ENCODE assay signal across 13 cellular contexts in the genomic region with DNA sequence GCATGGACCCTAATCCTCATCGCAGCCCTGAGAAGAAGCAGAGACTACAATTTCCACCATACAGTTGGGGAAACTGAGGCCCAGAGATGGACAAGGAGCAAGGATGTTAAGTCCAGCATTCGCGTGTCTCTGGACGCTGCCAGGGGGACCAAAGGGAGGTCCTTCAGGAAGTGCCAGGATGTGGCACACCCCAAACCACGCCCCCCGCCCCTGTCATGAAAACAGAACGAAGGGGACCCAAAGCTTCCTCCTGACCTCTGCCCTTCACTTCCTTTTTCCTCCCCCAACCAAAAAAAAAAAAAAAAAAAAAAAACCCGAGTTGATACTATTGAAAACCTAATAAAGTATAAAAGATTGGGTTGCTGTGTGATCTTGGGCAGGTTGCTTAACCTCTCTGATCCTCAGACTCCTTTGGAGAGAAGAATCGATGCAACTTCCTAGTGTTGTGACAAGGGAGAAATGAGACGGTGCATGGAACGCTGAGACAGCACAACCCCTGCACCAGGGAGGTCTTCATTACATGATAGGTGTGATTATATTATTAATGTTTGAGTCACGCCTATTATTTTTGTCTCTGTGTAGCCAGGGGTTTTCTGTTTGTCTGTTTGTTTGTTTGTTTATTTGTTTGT. TPM values are rescaled to one million over a fixed set of nuclear protein-coding genes. Genes with fewer than 3 reads are reported as not detected.
A peak's percentile ranks its signal among the peaks of the same experiment; 100 is the strongest.
DNase-seq lines count a peak whose midpoint lies in the region; ATAC-seq and TF ChIP-seq lines count a peak whose summit lies in the region.
"Had no signal": no experiment of that assay in that cellular context is flagged by ENCODE, and none has a peak within 500 bp of the region (broad histone marks: within the 10 kb centered on the region; RNA-seq: fewer than 3 reads in every experiment).

No MANE protein-coding gene starts in this region.

- H4K20me1 ChIP-seq in Loucy (ENCODE audit: insufficient read depth, low read length, poor library complexity, severe bottlenecking): peaks cover 9% of the 10 kb centered on the region

- no peaks in the 10 kb centered on the region for H3K9me3 ChIP-seq in Loucy (ENCODE audit: insufficient read depth, low read depth, low read length)
- H3K9me3 ChIP-seq: gastroesophageal sphincter had no signal

- H3F3A ChIP-seq in Loucy (ENCODE audit: low read depth): no peaks in the 10 kb centered on the region

- peaks cover 16% of the 10 kb centered on the region for H3K79me2 ChIP-seq in Loucy (ENCODE audit: insufficient read depth, low read length)

- no peak overlapping the region for H2AFZ ChIP-seq in Loucy (ENCODE audit: low read length)
- H2AFZ ChIP-seq: GM23248 had no signal

- H3K27me3 Mint-ChIP-seq in activated T-helper 17 cell treated with anti-CD3 and anti-CD28 coated beads, Interleukin-2, amount 50 U/mL, for 72 hours: no peaks in the 10 kb centered on the region
- no peaks in the 10 kb centered on the region for H3K27me3 Mint-ChIP-seq in naive B cell

- H3K9me3 Mint-ChIP-seq in activated T-helper 17 cell treated with anti-CD3 and anti-CD28 coated beads, Interleukin-2, amount 50 U/mL, for 72 hours: no peaks in the 10 kb centered on the region
- no peaks in the 10 kb centered on the region for H3K9me3 Mint-ChIP-seq in naive B cell

- peaks cover under 1% of the 10 kb centered on the region for H3K36me3 Mint-ChIP-seq in activated T-helper 17 cell treated with anti-CD3 and anti-CD28 coated beads, Interleukin-2, amount 50 U/mL, for 72 hours (ENCODE audit: low read depth)
- no peaks in the 10 kb centered on the region for H3K36me3 Mint-ChIP-seq in naive B cell

- ATAC-seq in activated T-helper 17 cell treated with anti-CD3 and anti-CD28 coated beads, Interleukin-2, amount 50 U/mL, for 72 hours (replicated peaks): no peak
- no peak for ATAC-seq in naive B cell (ENCODE audit: low read depth in 2 of 2)
- no peak for ATAC-seq in HG03442 (IDR thresholded peaks at IDR 0.05; ENCODE audit: unreplicated experiment)
- ATAC-seq in HG02642 (IDR thresholded peaks at IDR 0.05; ENCODE audit: poor library complexity, unreplicated experiment): no peak
- ATAC-seq in HG03095 (IDR thresholded peaks at IDR 0.05; ENCODE audit: unreplicated experiment): no peak
- ATAC-seq: gastroesophageal sphincter had no signal

- peak overlapping the region; percentile 97 for H3K4me2 ChIP-seq in Loucy (ENCODE audit: low read depth, low read length, poor library complexity, severe bottlenecking)

- TF ChIP-seq CTCF in Loucy (conservative IDR thresholded peaks at IDR 0.05; ENCODE audit: low read length): no peak

- DNase-seq in CD1c-positive myeloid dendritic cell (ENCODE audit: extremely low spot score) (peak; percentile 75), naive B cell (no peak), NCI-H1048 (lab: John Stamatoyannopoulos, UW) (no peak)
- DNase-seq: dermis blood vessel endothelial cell, GM23248, NCI-H187 treated with DMSO at 0.1 percent for 48 hours had no signal

- H3K27me3 ChIP-seq in Loucy (ENCODE audit: insufficient read depth, low read length, poor library complexity, severe bottlenecking): no peaks in the 10 kb centered on the region
- H3K27me3 ChIP-seq: gastroesophageal sphincter had no signal

- H3K4me1 ChIP-seq in Loucy (ENCODE audit: insufficient read depth, low read length, poor library complexity, severe bottlenecking): peaks cover 7% of the 10 kb centered on the region

- no peaks in the 10 kb centered on the region for H3K4me1 Mint-ChIP-seq in activated T-helper 17 cell treated with anti-CD3 and anti-CD28 coated beads, Interleukin-2, amount 50 U/mL, for 72 hours
- peaks cover 10 to 21% (median 19%) of the 10 kb centered on the region in 3 donors for H3K4me1 Mint-ChIP-seq in naive B cell

- H3K4me3 Mint-ChIP-seq in activated T-helper 17 cell treated with anti-CD3 and anti-CD28 coated beads, Interleukin-2, amount 50 U/mL, for 72 hours: peak overlapping the region; percentile 76
- H3K4me3 Mint-ChIP-seq in naive B cell: peak overlapping the region; percentile 46 to 98 (median 90)

- H3K4me3 ChIP-seq in Loucy (ENCODE audit: low read length, poor library complexity, severe bottlenecking): no peak overlapping the region
- H3K4me3 ChIP-seq: gastroesophageal sphincter, GM23248, lung had no signal

- no peaks in the 10 kb centered on the region for H3K9me2 ChIP-seq in Loucy (replicated peaks; ENCODE audit: low read depth, low read length)

- peak overlapping the region; percentile 58 for H3K27ac Mint-ChIP-seq in activated T-helper 17 cell treated with anti-CD3 and anti-CD28 coated beads, Interleukin-2, amount 50 U/mL, for 72 hours
- peak overlapping the region in 4 of 6 donors; percentile 11 to 76 (median 34) for H3K27ac Mint-ChIP-seq in naive B cell

- H3K9ac ChIP-seq in Loucy (ENCODE audit: low read depth, low read length, poor library complexity, severe bottlenecking): no peak overlapping the region
- H3K9ac ChIP-seq: GM23248 had no signal

- H3K36me3 ChIP-seq in Loucy (ENCODE audit: insufficient read depth, low read length): no peaks in the 10 kb centered on the region
- H3K36me3 ChIP-seq: gastroesophageal sphincter had no signal

RNA-seq across cellular contexts. Expression of a gene that starts 2.7 kb away (rescaled TPM):
- 10 to 100 TPM; 38.5 to 41.3 TPM for total RNA-seq in activated T-helper 17 cell treated with anti-CD3 and anti-CD28 coated beads, Interleukin-2, amount 50 U/mL, for 72 hours
- 10 to 100 TPM; 13.5 to 41.2 (median 21.2) TPM for polyA plus RNA-seq in naive B cell (ENCODE audit: low read depth in 6 of 6)

RNA-seq across cellular contexts. Expression of a gene that starts 54.5 kb away (rescaled TPM):
- total RNA-seq in activated T-helper 17 cell treated with anti-CD3 and anti-CD28 coated beads, Interleukin-2, amount 50 U/mL, for 72 hours: 100 to 1,000 TPM; 143 to 155 TPM
- 10 to 100 TPM; 50.3 to 88.0 (median 69.5) TPM for polyA plus RNA-seq in naive B cell (ENCODE audit: low read depth in 6 of 6)
